8 cellular contexts compared by ENCODE assay signal in the genomic region with DNA sequence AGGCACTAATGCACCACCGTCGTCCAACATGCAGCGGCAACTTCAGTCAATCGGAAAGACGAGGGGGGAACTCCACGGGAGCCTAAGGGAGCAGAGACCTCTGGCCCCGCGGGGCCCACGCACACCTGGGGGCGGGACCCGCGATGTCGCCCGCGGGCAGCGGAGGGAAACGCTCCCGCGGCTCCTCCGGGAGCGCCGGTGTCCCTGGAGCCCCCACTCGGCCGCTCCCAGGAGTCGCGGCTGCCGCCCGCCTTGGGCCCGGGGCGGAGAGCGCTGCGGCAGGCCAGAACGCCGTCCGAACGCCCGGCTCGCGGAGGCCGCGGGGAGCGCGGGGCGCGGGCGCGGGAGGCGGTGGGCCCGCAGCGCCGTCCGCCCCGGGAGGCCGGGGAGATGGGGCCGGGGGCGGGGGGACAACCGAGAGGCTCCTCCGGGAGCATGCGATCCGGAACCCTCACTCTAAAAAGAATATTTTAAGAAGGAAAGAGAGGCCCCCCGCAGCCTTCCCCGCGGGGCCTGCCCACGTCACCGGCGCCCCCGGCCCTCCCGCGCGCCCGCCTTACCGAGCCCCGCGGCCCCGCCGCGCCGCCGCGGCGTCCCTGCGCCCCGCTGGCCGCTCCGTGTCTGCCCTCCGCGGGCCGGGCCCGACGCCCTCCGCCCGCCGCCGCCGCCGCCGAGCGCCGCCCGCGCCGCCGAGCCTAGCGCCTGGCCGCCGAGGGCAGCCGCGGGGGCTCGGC.
DNase-seq lines count a peak whose midpoint lies in the region; ATAC-seq and TF ChIP-seq lines count a peak whose summit lies in the region.

No MANE protein-coding gene starts in this region.

- peak; percentile 57 for DNase-seq in Right ventricle myocardium inferior (ENCODE audit: missing footprints)
- DNase-seq in cardiac septum (ENCODE audit: low spot score): no peak
- DNase-seq in Jurkat, Clone E6-1 (ENCODE audit: low read depth, low spot score): no peak
- DNase-seq in activated naive CD8-positive, alpha-beta T cell treated with anti-CD3 and anti-CD28 coated beads for 36 hours: peak; percentile 38
- DNase-seq in hepatocyte (ENCODE audit: low spot score): peak; percentile 64
- DNase-seq in gastrocnemius medialis: no peak
- DNase-seq in Ammon's horn (ENCODE audit: low spot score): no peak

- no peaks in the 10 kb centered on the region for H3K36me3 Mint-ChIP-seq in activated naive CD8-positive, alpha-beta T cell treated with anti-CD3 and anti-CD28 coated beads for 36 hours

- H3K9me3 ChIP-seq in hepatocyte (ENCODE audit: low read depth): no peaks in the 10 kb centered on the region
- no peaks in the 10 kb centered on the region for H3K9me3 ChIP-seq in gastrocnemius medialis

- H3K27ac ChIP-seq in hepatocyte (peak overlapping the region; percentile 38), gastrocnemius medialis (peak overlapping the region; percentile 6 to 55 (median 26))

- intact Hi-C loops in Right ventricle myocardium inferior (cut with DNase I) (loop anchor here (5.0 kb wide), 1 partner anchor 54 kb away; no protein-coding TSS in a partner anchor), cardiac septum (cut with DNase I) (no loop called here), gastrocnemius medialis (cut with DNase I; ENCODE audit: low total_unique reads) (loop anchor here (2.0 to 5.0 kb wide), 3 partner anchors 54 to 616 kb away; partner anchors contain the start of gene NFRKB)

- no peaks in the 10 kb centered on the region for H3K9me2 ChIP-seq in hepatocyte (replicated peaks; ENCODE audit: insufficient read depth)

- H3K9me3 Mint-ChIP-seq in activated naive CD8-positive, alpha-beta T cell treated with anti-CD3 and anti-CD28 coated beads for 36 hours: no peaks in the 10 kb centered on the region

- H3K79me2 ChIP-seq in hepatocyte: peaks cover 48% of the 10 kb centered on the region

- peaks cover 48% of the 10 kb centered on the region for H4K20me1 ChIP-seq in hepatocyte (ENCODE audit: insufficient read depth, poor library complexity, severe bottlenecking)

- TF ChIP-seq POLR2A in gastrocnemius medialis (IDR thresholded peaks at IDR 0.05): no peak

- H3K27me3 ChIP-seq in hepatocyte (no peaks in the 10 kb centered on the region), gastrocnemius medialis (no peaks in the 10 kb centered on the region)

- H3K27me3 Mint-ChIP-seq in activated naive CD8-positive, alpha-beta T cell treated with anti-CD3 and anti-CD28 coated beads for 36 hours: peaks cover 17% of the 10 kb centered on the region

- H3K4me3 ChIP-seq in Jurkat, Clone E6-1 (ENCODE audit: low read length): peak overlapping the region; percentile 62
- H3K4me3 ChIP-seq in hepatocyte: peak overlapping the region; percentile 65
- H3K4me3 ChIP-seq in gastrocnemius medialis: peak overlapping the region; percentile 58 to 67 (median 62)

- H3K36me3 ChIP-seq in hepatocyte (replicated peaks; ENCODE audit: insufficient read depth, low read depth) (no peaks in the 10 kb centered on the region), gastrocnemius medialis (no peaks in the 10 kb centered on the region)

- H3K4me3 Mint-ChIP-seq in activated naive CD8-positive, alpha-beta T cell treated with anti-CD3 and anti-CD28 coated beads for 36 hours: peak overlapping the region; percentile 83

- peaks cover 34% of the 10 kb centered on the region for H3K4me1 Mint-ChIP-seq in activated naive CD8-positive, alpha-beta T cell treated with anti-CD3 and anti-CD28 coated beads for 36 hours

- peak overlapping the region; percentile 34 for H3K27ac Mint-ChIP-seq in activated naive CD8-positive, alpha-beta T cell treated with anti-CD3 and anti-CD28 coated beads for 36 hours

- peak overlapping the region; percentile 88 for H3K4me2 ChIP-seq in hepatocyte

- H3K4me1 ChIP-seq in hepatocyte (ENCODE audit: insufficient read depth) (peaks cover 35% of the 10 kb centered on the region), gastrocnemius medialis (peaks cover 44 to 51% of the 10 kb centered on the region in 2 donors)

- 1% methylated on average over 60 of the region's 109 CpGs for WGBS in hepatocyte (ENCODE audit: low lambda C conversion rate, missing lambda C conversion rate)

- peak overlapping the region; percentile 32 for H2AFZ ChIP-seq in hepatocyte

- in situ Hi-C loops in gastrocnemius medialis (cut with MboI; ENCODE audit: low sequenced_read_pairs in 4 of 4): no loop called here

- peak; percentile 20 for ATAC-seq in Right ventricle myocardium inferior
- peak; percentile 53 to 60 for ATAC-seq in gastrocnemius medialis
- ATAC-seq in HG03097 (IDR thresholded peaks at IDR 0.05; ENCODE audit: low FRiP score, unreplicated experiment): no peak

- no peak for TF ChIP-seq CTCF in hepatocyte (IDR thresholded peaks at IDR 0.05; ENCODE audit: poor library complexity)
- no peak for TF ChIP-seq CTCF in gastrocnemius medialis (IDR thresholded peaks at IDR 0.05 in 4 of 5, conservative IDR thresholded peaks at IDR 0.05 in 1 of 5)

Comparison
In these comparisons a context has a peak if more than half of its experiments do, and no peak if none do; other contexts are left out.
1. DNase-seq: peak in Right ventricle myocardium inferior (single experiment), activated naive CD8-positive, alpha-beta T cell treated with anti-CD3 and anti-CD28 coated beads for 36 hours (single experiment) and hepatocyte (single experiment); none in cardiac septum (single experiment), Jurkat, Clone E6-1 (single experiment), gastrocnemius medialis (0 of 2) and Ammon's horn (single experiment).
2. Peak in every context shown above with its lines, with median percentiles within 50 percentile points of each other: H3K4me3 ChIP-seq.